14 cellular contexts compared by ENCODE assay signal in genomic region chr22:38737302-38738060, GRCh38. TPM values are rescaled to one million over a fixed set of nuclear protein-coding genes. Genes with fewer than 3 reads are reported as not detected.
DNase-seq lines count a peak whose midpoint lies in the region; ATAC-seq and TF ChIP-seq lines count a peak whose summit lies in the region.
"Had no signal": no experiment of that assay in that cellular context is flagged by ENCODE, and none has a peak within 500 bp of the region (broad histone marks: within the 10 kb centered on the region; RNA-seq: fewer than 3 reads in every experiment).

No MANE protein-coding gene starts in this region.

- H3K9me3 Mint-ChIP-seq in activated naive CD4-positive, alpha-beta T cell treated with anti-CD3 and anti-CD28 coated beads, Interleukin-2, amount 10 ng/mL, durations not matched to agents 7 days and 5 days = no peaks in the 10 kb centered on the region
- no peaks in the 10 kb centered on the region for H3K9me3 Mint-ChIP-seq in activated CD4-positive, alpha-beta memory T cell treated with anti-CD3 and anti-CD28 coated beads for 36 hours
- no peaks in the 10 kb centered on the region for H3K9me3 Mint-ChIP-seq in stimulated activated naive B cell treated with anti-CD40 and anti-IgM and Interleukin-4, amounts not matched to agents 10 μg/mL and 1 μg/mL and 100 μg/mL, for 72 hours

- peak overlapping the region; percentile 84 for H3K27ac Mint-ChIP-seq in activated naive CD4-positive, alpha-beta T cell treated with anti-CD3 and anti-CD28 coated beads, Interleukin-2, amount 10 ng/mL, durations not matched to agents 7 days and 5 days
- peak overlapping the region; percentile 46 for H3K27ac Mint-ChIP-seq in activated CD4-positive, alpha-beta memory T cell treated with anti-CD3 and anti-CD28 coated beads for 36 hours
- H3K27ac Mint-ChIP-seq in stimulated activated naive B cell treated with anti-CD40 and anti-IgM and Interleukin-4, amounts not matched to agents 10 μg/mL and 1 μg/mL and 100 μg/mL, for 72 hours = peak overlapping the region; percentile 90

- no peak for DNase-seq in activated naive CD4-positive, alpha-beta T cell treated with anti-CD3 and anti-CD28 coated beads, Interleukin-2, amount 10 ng/mL, durations not matched to agents 7 days and 5 days
- no peak for DNase-seq in activated naive CD4-positive, alpha-beta T cell treated with Interleukin-2 at 50 U/mL for 16 hours
- no peak for DNase-seq in activated CD4-positive, alpha-beta memory T cell treated with anti-CD3 and anti-CD28 coated beads for 36 hours
- DNase-seq in fibroblast of mammary gland (ENCODE audit: low read depth) (peak; percentile 21), foreskin fibroblast (no peak), AML-193 (lab: John Stamatoyannopoulos, UW) (no peak)
- DNase-seq in stimulated activated naive B cell treated with anti-CD40 and anti-IgM and Interleukin-4, amounts not matched to agents 10 μg/mL and 1 μg/mL and 100 μg/mL, for 72 hours = no peak
- DNase-seq: activated CD4-positive, alpha-beta T cell treated with anti-CD3 and anti-CD28 coated beads for 4 hours; erythroblast; NCI-H1048; NCI-H526; occipital lobe; stimulated activated naive CD4-positive, alpha-beta T cell treated with Interleukin-2 at 50 U/mL for 16 hours had no signal

- CTCF ChIA-PET in activated naive CD4-positive, alpha-beta T cell treated with anti-CD3 and anti-CD28 coated beads, Interleukin-2, amount 10 ng/mL, durations not matched to agents 7 days and 5 days (lab: Charles Lee) = interaction anchor here (1.1 to 2.4 kb wide), 3 partner anchors 12 to 31 kb away, joined by 3 to 14 read pairs (median 3); no protein-coding TSS in a partner anchor
- CTCF ChIA-PET in activated CD4-positive, alpha-beta memory T cell treated with anti-CD3 and anti-CD28 coated beads for 36 hours (lab: Charles Lee) = interaction anchor here (0.6 to 1.0 kb wide), 3 partner anchors 12 to 106 kb away, joined by 3 to 6 read pairs (median 3); partner anchors contain the start of gene NPTXR

- no peak overlapping the region for H3K4me3 Mint-ChIP-seq in activated naive CD4-positive, alpha-beta T cell treated with anti-CD3 and anti-CD28 coated beads, Interleukin-2, amount 10 ng/mL, durations not matched to agents 7 days and 5 days
- H3K4me3 Mint-ChIP-seq in activated CD4-positive, alpha-beta memory T cell treated with anti-CD3 and anti-CD28 coated beads for 36 hours = peak overlapping the region; percentile 10
- peak overlapping the region in 1 of 2 donors; percentile 3 for H3K4me3 Mint-ChIP-seq in stimulated activated naive B cell treated with anti-CD40 and anti-IgM and Interleukin-4, amounts not matched to agents 10 μg/mL and 1 μg/mL and 100 μg/mL, for 72 hours

- intact Hi-C loops in activated CD4-positive, alpha-beta memory T cell treated with anti-CD3 and anti-CD28 coated beads for 36 hours (cut with micrococcal nuclease) = loop anchor here (2.0 kb wide), 1 partner anchor 17 kb away; the partner anchor contains the start of gene SUN2

- H3K4me3 ChIP-seq in fibroblast of mammary gland (ENCODE audit: control insufficient read depth, low read depth, low read length) (no peak overlapping the region), foreskin fibroblast (ENCODE audit: low read depth in 1 of 2, low read length in 2 of 2) (no peak overlapping the region)

- POLR2A ChIA-PET in activated CD4-positive, alpha-beta memory T cell treated with anti-CD3 and anti-CD28 coated beads for 36 hours (lab: Charles Lee) = interaction anchor here (0.9 to 1.8 kb wide), 3 partner anchors 9 to 14 kb away, joined by 3 to 7 read pairs (median 5); no protein-coding TSS in a partner anchor

- H3K4me1 Mint-ChIP-seq in activated naive CD4-positive, alpha-beta T cell treated with anti-CD3 and anti-CD28 coated beads, Interleukin-2, amount 10 ng/mL, durations not matched to agents 7 days and 5 days = peaks cover 64% of the 10 kb centered on the region
- H3K4me1 Mint-ChIP-seq in activated CD4-positive, alpha-beta memory T cell treated with anti-CD3 and anti-CD28 coated beads for 36 hours (ENCODE audit: low read depth) = peaks cover 44% of the 10 kb centered on the region
- H3K4me1 Mint-ChIP-seq in stimulated activated naive B cell treated with anti-CD40 and anti-IgM and Interleukin-4, amounts not matched to agents 10 μg/mL and 1 μg/mL and 100 μg/mL, for 72 hours = peaks cover 35 to 56% of the 10 kb centered on the region in 2 donors

- TF ChIP-seq CTCF in fibroblast of mammary gland (conservative IDR thresholded peaks at IDR 0.05; ENCODE audit: control insufficient read depth, insufficient read depth, low read depth, low read length) = no peak
- no peak for TF ChIP-seq CTCF in foreskin fibroblast (IDR thresholded peaks at IDR 0.05; ENCODE audit: low read depth, low read length)

- ATAC-seq in stimulated activated naive B cell treated with anti-CD40 and anti-IgM and Interleukin-4, amounts not matched to agents 10 μg/mL and 1 μg/mL and 100 μg/mL, for 72 hours (replicated peaks) = no peak
- no peak for ATAC-seq in GM19397 (IDR thresholded peaks at IDR 0.05; ENCODE audit: unreplicated experiment)

- peaks cover 77% of the 10 kb centered on the region for H3K36me3 Mint-ChIP-seq in activated naive CD4-positive, alpha-beta T cell treated with anti-CD3 and anti-CD28 coated beads, Interleukin-2, amount 10 ng/mL, durations not matched to agents 7 days and 5 days
- H3K36me3 Mint-ChIP-seq in activated CD4-positive, alpha-beta memory T cell treated with anti-CD3 and anti-CD28 coated beads for 36 hours = peaks cover 68% of the 10 kb centered on the region
- H3K36me3 Mint-ChIP-seq in stimulated activated naive B cell treated with anti-CD40 and anti-IgM and Interleukin-4, amounts not matched to agents 10 μg/mL and 1 μg/mL and 100 μg/mL, for 72 hours = peaks cover 58 to 74% of the 10 kb centered on the region in 2 donors

- H3K27me3 Mint-ChIP-seq in activated naive CD4-positive, alpha-beta T cell treated with anti-CD3 and anti-CD28 coated beads, Interleukin-2, amount 10 ng/mL, durations not matched to agents 7 days and 5 days = peaks cover 5% of the 10 kb centered on the region
- no peaks in the 10 kb centered on the region for H3K27me3 Mint-ChIP-seq in activated CD4-positive, alpha-beta memory T cell treated with anti-CD3 and anti-CD28 coated beads for 36 hours
- H3K27me3 Mint-ChIP-seq in stimulated activated naive B cell treated with anti-CD40 and anti-IgM and Interleukin-4, amounts not matched to agents 10 μg/mL and 1 μg/mL and 100 μg/mL, for 72 hours = no peaks in the 10 kb centered on the region

RNA-seq across cellular contexts. Expression of gene SUN2, which starts 18.3 kb away (rescaled TPM):
- total RNA-seq in activated CD4-positive, alpha-beta memory T cell treated with anti-CD3 and anti-CD28 coated beads for 36 hours = 100 to 1,000 TPM; 159 to 168 TPM

RNA-seq across cellular contexts. Expression of gene GTPBP1, which starts 31.7 kb away (rescaled TPM):
- total RNA-seq in activated CD4-positive, alpha-beta memory T cell treated with anti-CD3 and anti-CD28 coated beads for 36 hours = 10 to 100 TPM; 95.4 to 98.1 TPM

RNA-seq across cellular contexts. Expression of gene JOSD1, which starts 36.7 kb away (rescaled TPM):
- 10 to 100 TPM; 71.8 to 78.4 TPM for total RNA-seq in activated CD4-positive, alpha-beta memory T cell treated with anti-CD3 and anti-CD28 coated beads for 36 hours

RNA-seq across cellular contexts. Expression of gene TOMM22, which starts 55.7 kb away (rescaled TPM):
- 100 to 1,000 TPM; 122 to 128 TPM for total RNA-seq in activated CD4-positive, alpha-beta memory T cell treated with anti-CD3 and anti-CD28 coated beads for 36 hours

RNA-seq across cellular contexts. Expression of gene DNAL4, which starts 56.5 kb away (rescaled TPM):
- total RNA-seq in activated CD4-positive, alpha-beta memory T cell treated with anti-CD3 and anti-CD28 coated beads for 36 hours = 1 to 10 TPM; 7.7 to 8.3 TPM
